ENCODE assay signal across 1 cellular context in the genomic region with DNA sequence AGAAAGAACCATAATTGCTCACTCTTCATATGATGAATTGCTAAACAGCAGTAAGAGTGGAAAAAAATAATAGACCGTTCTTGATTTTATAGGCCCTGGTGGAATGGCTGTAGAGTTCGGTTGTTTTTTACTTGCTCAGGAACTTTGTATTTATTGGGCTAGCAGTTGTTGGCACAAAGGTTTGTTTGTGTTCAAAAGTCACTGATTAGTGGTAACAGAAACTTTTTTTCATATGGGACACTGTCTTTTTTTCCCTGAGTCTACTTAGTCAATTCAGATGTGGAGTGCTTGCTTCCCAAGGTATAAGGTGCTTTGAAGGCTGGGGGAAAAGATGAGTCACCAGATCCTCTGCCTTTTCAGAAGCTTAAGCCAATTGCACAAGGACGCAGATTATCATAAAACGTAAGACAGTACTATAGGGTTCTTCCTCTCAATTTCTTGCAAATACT.
TF ChIP-seq lines count a peak whose summit lies in the region.

No MANE protein-coding gene starts in this region.

TF ChIP-seq in GM23338, 12 proteins besides CTCF, POLR2A, EP300 and RAD21 (continued from another document):
- TF ChIP-seq, protein P1, sequence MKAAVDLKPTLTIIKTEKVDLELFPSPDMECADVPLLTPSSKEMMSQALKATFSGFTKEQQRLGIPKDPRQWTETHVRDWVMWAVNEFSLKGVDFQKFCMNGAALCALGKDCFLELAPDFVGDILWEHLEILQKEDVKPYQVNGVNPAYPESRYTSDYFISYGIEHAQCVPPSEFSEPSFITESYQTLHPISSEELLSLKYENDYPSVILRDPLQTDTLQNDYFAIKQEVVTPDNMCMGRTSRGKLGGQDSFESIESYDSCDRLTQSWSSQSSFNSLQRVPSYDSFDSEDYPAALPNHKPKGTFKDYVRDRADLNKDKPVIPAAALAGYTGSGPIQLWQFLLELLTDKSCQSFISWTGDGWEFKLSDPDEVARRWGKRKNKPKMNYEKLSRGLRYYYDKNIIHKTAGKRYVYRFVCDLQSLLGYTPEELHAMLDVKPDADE (IDR thresholded peaks at IDR 0.05) = no peak
